32 cellular contexts compared by ENCODE assay signal in genomic region chr14:32650030-32650429, GRCh38.
"Had no signal": no experiment of that assay in that cellular context is flagged by ENCODE, and none has a peak within 500 bp of the region (broad histone marks: within the 10 kb centered on the region; RNA-seq: fewer than 3 reads in every experiment).

No MANE protein-coding gene starts in this region.

- H3K27me3 ChIP-seq: adrenal gland, body of pancreas, brain microvascular endothelial cell, breast epithelium had no signal

- H3K9me3 ChIP-seq: adrenal gland, body of pancreas, breast epithelium had no signal

- H3K4me3 ChIP-seq: adrenal gland, body of pancreas, breast epithelium had no signal

- ATAC-seq: activated CD8-positive, alpha-beta T cell treated with anti-CD3 and anti-CD28 coated beads for 36 hours; activated naive CD4-positive, alpha-beta T cell treated with anti-CD3 and anti-CD28 coated beads, Interleukin-2, amount 50 U/mL, for 72 hours; activated T-cell treated with anti-CD3 and anti-CD28 coated beads, Interleukin-2, amount 50 U/mL, for 4 hours; activated T-cell treated with anti-CD3 and anti-CD28 coated beads, Interleukin-2, amount 50 U/mL, for 72 hours; activated T-helper 17 cell treated with anti-CD3 and anti-CD28 coated beads, Interleukin-2, amount 50 U/mL, for 72 hours; body of pancreas had no signal

- H3K36me3 ChIP-seq: adrenal gland, brain microvascular endothelial cell, breast epithelium had no signal

- H3K4me1 ChIP-seq: adrenal gland, body of pancreas, breast epithelium had no signal

- DNase-seq: activated B cell treated with CpG ODN at 0.5 μM for 24 hours; activated CD4-positive, alpha-beta memory T cell treated with anti-CD3 and anti-CD28 coated beads for 36 hours; activated CD4-positive, alpha-beta T cell treated with anti-CD3 and anti-CD28 coated beads for 4 hours; activated CD4-positive, alpha-beta T cell treated with anti-CD3 and anti-CD28 coated beads, Interleukin-2, amount 10 ng/mL, durations not matched to agents 24 days and 14 days; activated CD4-positive, alpha-beta T cell treated with anti-CD3 and anti-CD28 coated beads, Interleukin-2, amount 50 U/mL, for 1 hour; activated CD4-positive, alpha-beta T cell treated with anti-CD3 and anti-CD28 coated beads, Interleukin-2, amount 50 U/mL, for 4 hours; activated CD4-positive, CD25-positive, alpha-beta regulatory T cell treated with anti-CD3 and anti-CD28 coated beads, Interleukin-2, amount 50 U/mL, for 72 hours; activated CD8-positive, alpha-beta memory T cell treated with anti-CD3 and anti-CD28 coated beads, Interleukin-2, amount 50 U/mL, for 4 hours; activated CD8-positive, alpha-beta T cell treated with anti-CD3 and anti-CD28 coated beads for 36 hours; activated effector memory CD4-positive, alpha-beta T cell treated with anti-CD3 and anti-CD28 coated beads, Interleukin-2, amount 50 U/mL, for 16 hours; activated gamma-delta T cell treated with Interleukin-2 at 50 U/mL for 16 hours; activated naive CD4-positive, alpha-beta T cell; activated naive CD4-positive, alpha-beta T cell treated with anti-CD3 and anti-CD28 coated beads for 36 hours; activated naive CD4-positive, alpha-beta T cell treated with anti-CD3 and anti-CD28 coated beads, Interleukin-2, amount 50 U/mL, for 16 hours; activated naive CD8-positive, alpha-beta T cell treated with anti-CD3 and anti-CD28 coated beads for 36 hours; activated T-cell treated with anti-CD3 and anti-CD28 coated beads for 4 hours; activated T-cell treated with anti-CD3 and anti-CD28 coated beads, Interleukin-2, amount 50 U/mL, for 1 hour; activated T-cell treated with anti-CD3 and anti-CD28 coated beads, Interleukin-2, amount 50 U/mL, for 4 hours; activated T-cell treated with anti-CD3 and anti-CD28 coated beads, Interleukin-2, amount 50 U/mL, for 72 hours; adrenal gland; amniotic stem cell; aorta; body of pancreas; brain microvascular endothelial cell; central memory CD4-positive, alpha-beta T cell; T-helper 1 cell; T-helper 2 cell; T-helper 9 cell had no signal

- H3K27ac ChIP-seq: adrenal gland, body of pancreas, brain microvascular endothelial cell, breast epithelium, VCaP had no signal
